Comparison of ENCODE assay signal across 14 cellular contexts in genomic region chr9:13957089-13957488, GRCh38.
"Had no signal": no experiment of that assay in that cellular context is flagged by ENCODE, and none has a peak within 500 bp of the region (broad histone marks: within the 10 kb centered on the region; RNA-seq: fewer than 3 reads in every experiment).

No MANE protein-coding gene starts in this region.

- H3K9me3 ChIP-seq: body of pancreas, gastroesophageal sphincter, stomach, thoracic aorta had no signal

- H3K79me2 ChIP-seq: hepatocyte, parathyroid adenoma had no signal

- H3K4me1 ChIP-seq: body of pancreas, gastroesophageal sphincter, parathyroid adenoma, stomach had no signal

- H3K9ac ChIP-seq: parathyroid adenoma had no signal

- DNase-seq: activated CD4-positive, alpha-beta T cell treated with anti-CD3 and anti-CD28 coated beads, Interleukin-2, amount 50 U/mL, for 1 hour; activated effector memory CD4-positive, alpha-beta T cell treated with Interleukin-2 at 50 U/mL for 16 hours; activated T-cell treated with anti-CD3 and anti-CD28 coated beads, Interleukin-2, amount 50 U/mL, for 1 hour; body of pancreas; effector memory CD8-positive, alpha-beta T cell; kidney glomerular epithelial cell; stimulated activated CD4-positive, alpha-beta T cell treated with anti-CD3 and anti-CD28 coated beads, Interleukin-4, amount 100 ng/mL, for 4 hours; stomach had no signal

- H3K27me3 ChIP-seq: body of pancreas, gastroesophageal sphincter, hepatocyte, stomach had no signal

- H2AFZ ChIP-seq: hepatocyte, parathyroid adenoma had no signal

- H3K4me2 ChIP-seq: hepatocyte had no signal

- H3K4me3 ChIP-seq: body of pancreas, gastroesophageal sphincter, hepatocyte, skin epidermis, stomach, thoracic aorta had no signal

- H3K36me3 ChIP-seq: gastroesophageal sphincter, stomach, thoracic aorta had no signal

- H3K27ac ChIP-seq: body of pancreas, epithelial cell of prostate, gastroesophageal sphincter, hepatocyte, parathyroid adenoma, skin epidermis, stomach, thoracic aorta had no signal

- ATAC-seq: body of pancreas; effector memory CD8-positive, alpha-beta T cell; gastroesophageal sphincter had no signal
